12 cellular contexts compared by ENCODE assay signal in the genomic region with DNA sequence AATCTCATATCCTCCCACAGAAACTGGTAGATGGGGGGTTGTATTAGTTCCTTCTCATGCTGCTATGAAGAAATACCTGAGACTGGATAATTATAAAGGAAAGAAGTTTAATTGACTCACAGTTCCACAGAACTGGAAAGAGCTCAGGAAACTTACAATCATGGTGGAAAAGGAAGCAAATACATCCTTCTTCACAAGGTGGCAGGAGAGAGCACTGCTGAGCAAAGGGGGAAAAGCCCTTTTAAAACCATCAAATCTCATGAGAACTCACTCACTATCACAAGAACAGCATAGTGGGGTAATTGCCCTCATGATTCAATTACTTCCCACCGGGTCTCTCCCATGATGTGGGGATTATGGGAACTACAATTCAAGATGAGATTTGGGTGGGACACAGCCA.
DNase-seq lines count a peak whose midpoint lies in the region; ATAC-seq and TF ChIP-seq lines count a peak whose summit lies in the region.
"Had no signal": no experiment of that assay in that cellular context is flagged by ENCODE, and none has a peak within 500 bp of the region (broad histone marks: within the 10 kb centered on the region; RNA-seq: fewer than 3 reads in every experiment).

No MANE protein-coding gene starts in this region.

- H3K4me3 Mint-ChIP-seq in activated T-cell treated with anti-CD3 and anti-CD28 coated beads, Interleukin-2, amount 50 U/mL, for 72 hours, result no peak overlapping the region
- H3K4me3 Mint-ChIP-seq: activated T-helper 1 cell treated with anti-CD3 and anti-CD28 coated beads, Interleukin-12 subunit alpha, Interleukin-12 subunit beta, Interleukin-2, Interleukin-4 antibody, amounts not matched to agents 30 ng/mL and 10 ng/mL and 1 ng/mL, durations not matched to agents 14 hours and 24 hours and 36 hours; T-helper 1 cell treated with Interleukin-12 subunit alpha and Interleukin-12 subunit beta and Interleukin-4 antibody, amounts not matched to agents 30 μg/mL and 1 μg/mL, for 36 hours had no signal

- H3K27ac Mint-ChIP-seq in activated T-cell treated with anti-CD3 and anti-CD28 coated beads, Interleukin-2, amount 50 U/mL, for 72 hours, result no peak overlapping the region
- H3K27ac Mint-ChIP-seq: activated T-helper 1 cell treated with anti-CD3 and anti-CD28 coated beads, Interleukin-12 subunit alpha, Interleukin-12 subunit beta, Interleukin-2, Interleukin-4 antibody, amounts not matched to agents 30 ng/mL and 10 ng/mL and 1 ng/mL, durations not matched to agents 14 hours and 24 hours and 36 hours; T-helper 1 cell treated with Interleukin-12 subunit alpha and Interleukin-12 subunit beta and Interleukin-4 antibody, amounts not matched to agents 30 μg/mL and 1 μg/mL, for 36 hours had no signal

- H3K27me3 ChIP-seq in uterus, result no peaks in the 10 kb centered on the region

- H3K4me3 ChIP-seq in fibroblast of mammary gland (ENCODE audit: control insufficient read depth, low read depth, low read length) (no peak overlapping the region), uterus (no peak overlapping the region)
- H3K4me3 ChIP-seq: lower lobe of right lung had no signal

- H3K36me3 ChIP-seq in uterus, result no peaks in the 10 kb centered on the region
- H3K36me3 ChIP-seq: lower lobe of right lung had no signal

- H3K9me3 ChIP-seq in uterus, result no peaks in the 10 kb centered on the region
- H3K9me3 ChIP-seq: lower lobe of right lung had no signal

- peaks cover 10% of the 10 kb centered on the region for H3K27me3 Mint-ChIP-seq in activated T-cell treated with anti-CD3 and anti-CD28 coated beads, Interleukin-2, amount 50 U/mL, for 72 hours (ENCODE audit: low read depth)

- TF ChIP-seq POLR2A in uterus (IDR thresholded peaks at IDR 0.05), result no peak

- H3K27ac ChIP-seq in uterus (no peak overlapping the region), caudate nucleus (ENCODE audit: low read depth, low read length) (no peak overlapping the region)
- H3K27ac ChIP-seq: lower lobe of right lung had no signal

- no peaks in the 10 kb centered on the region for H3K9me3 Mint-ChIP-seq in activated T-cell treated with anti-CD3 and anti-CD28 coated beads, Interleukin-2, amount 50 U/mL, for 72 hours
- H3K9me3 Mint-ChIP-seq: activated T-helper 1 cell treated with anti-CD3 and anti-CD28 coated beads, Interleukin-12 subunit alpha, Interleukin-12 subunit beta, Interleukin-2, Interleukin-4 antibody, amounts not matched to agents 30 ng/mL and 10 ng/mL and 1 ng/mL, durations not matched to agents 14 hours and 24 hours and 36 hours; T-helper 1 cell treated with Interleukin-12 subunit alpha and Interleukin-12 subunit beta and Interleukin-4 antibody, amounts not matched to agents 30 μg/mL and 1 μg/mL, for 36 hours had no signal

- TF ChIP-seq CTCF in GM12874 (IDR thresholded peaks at IDR 0.05; ENCODE audit: insufficient read depth, low read depth, low read length), result peak; percentile 33; the same call in 1 of the 2 replicates
- peak; percentile 51 for TF ChIP-seq CTCF in fibroblast of mammary gland (conservative IDR thresholded peaks at IDR 0.05; ENCODE audit: control insufficient read depth, insufficient read depth, low read depth, low read length)
- TF ChIP-seq CTCF in uterus (IDR thresholded peaks at IDR 0.05), result peak in 1 of 4 experiments; percentile 9

- no peak for ATAC-seq in activated T-cell treated with anti-CD3 and anti-CD28 coated beads, Interleukin-2, amount 50 U/mL, for 72 hours (replicated peaks in 1 of 2)
- ATAC-seq: lower lobe of right lung had no signal

- in situ Hi-C loops in ACHN (cut with HindIII; ENCODE audit: low pct_ligation_motif_present, low pct_unique_long_range_greater_than_20kb, low sequenced_read_pairs), result no loop called here

- intact Hi-C loops in uterus (cut with DNase I; ENCODE audit: low total_unique reads), result no loop called here

- no peaks in the 10 kb centered on the region for H3K36me3 Mint-ChIP-seq in activated T-cell treated with anti-CD3 and anti-CD28 coated beads, Interleukin-2, amount 50 U/mL, for 72 hours (ENCODE audit: insufficient read depth in 2 of 2)

- DNase-seq in ACHN (peak; percentile 25), OCI-M1 (lab: John Stamatoyannopoulos, UW) (peak; percentile 55), fibroblast of mammary gland (ENCODE audit: low read depth) (peak; percentile 30), uterus (no peak), caudate nucleus (lab: John Stamatoyannopoulos, UW) (no peak)
- no peak for DNase-seq in activated T-cell treated with anti-CD3 and anti-CD28 coated beads, Interleukin-2, amount 50 U/mL, for 72 hours
- DNase-seq in activated naive CD4-positive, alpha-beta T cell treated with anti-CD3 and anti-CD28 coated beads, Interleukin-2, amount 50 U/mL, for 16 hours, result no peak
- DNase-seq: lower lobe of right lung, NCI-H2029 had no signal

- peaks cover 3% of the 10 kb centered on the region for H3K4me1 Mint-ChIP-seq in activated T-cell treated with anti-CD3 and anti-CD28 coated beads, Interleukin-2, amount 50 U/mL, for 72 hours (ENCODE audit: low read depth)

- H3K4me1 ChIP-seq in uterus, result no peaks in the 10 kb centered on the region
- H3K4me1 ChIP-seq: lower lobe of right lung had no signal

Comparison
In these comparisons a context has a peak if more than half of its experiments do, and no peak if none do; other contexts are left out.
1. DNase-seq: peak in ACHN (single experiment), OCI-M1 (single experiment) and fibroblast of mammary gland (single experiment); none in activated T-cell treated with anti-CD3 and anti-CD28 coated beads, Interleukin-2, amount 50 U/mL, for 72 hours (0 of 2), uterus (0 of 2), caudate nucleus (0 of 61) and activated naive CD4-positive, alpha-beta T cell treated with anti-CD3 and anti-CD28 coated beads, Interleukin-2, amount 50 U/mL, for 16 hours (single experiment).